ENCODE assay signal across 12 cellular contexts in the genomic region with DNA sequence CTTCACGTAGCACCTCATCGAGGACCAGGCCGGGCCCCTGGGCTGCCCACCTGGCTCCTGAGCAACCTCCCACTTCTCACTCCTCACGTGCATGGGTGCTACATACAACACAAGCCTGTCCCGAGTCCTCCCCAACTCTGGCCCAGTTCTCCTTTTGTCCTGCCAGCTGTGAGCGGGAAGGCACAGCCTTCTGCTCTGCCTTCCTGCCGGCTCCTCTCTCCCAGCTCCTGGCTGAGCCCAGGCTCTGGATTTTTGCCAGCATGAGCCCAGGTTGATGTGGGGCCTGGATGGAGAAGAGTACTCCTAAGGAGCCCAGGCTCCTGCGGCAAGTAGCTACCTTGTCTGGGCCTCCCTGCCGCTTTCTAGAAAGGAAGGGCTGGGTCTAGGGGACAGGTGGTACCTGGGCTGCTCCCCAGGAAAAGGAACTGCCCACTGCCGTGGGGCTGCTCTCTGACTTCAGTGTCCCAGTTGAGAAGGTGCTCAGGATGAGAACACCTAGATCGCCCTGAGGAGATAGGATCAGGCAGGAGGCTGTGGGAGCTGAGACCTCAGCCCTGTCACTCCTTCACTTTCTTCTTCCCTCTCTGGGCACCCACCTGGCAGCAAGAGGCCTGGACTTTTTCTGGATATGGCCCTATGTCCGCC. TPM values are rescaled to one million over a fixed set of nuclear protein-coding genes. Genes with fewer than 3 reads are reported as not detected.
DNase-seq lines count a peak whose midpoint lies in the region; ATAC-seq and TF ChIP-seq lines count a peak whose summit lies in the region.
"Had no signal": no experiment of that assay in that cellular context is flagged by ENCODE, and none has a peak within 500 bp of the region (broad histone marks: within the 10 kb centered on the region; RNA-seq: fewer than 3 reads in every experiment).

No MANE protein-coding gene starts in this region.

- no peaks in the 10 kb centered on the region for H3K27me3 ChIP-seq in adipocyte (replicated peaks; ENCODE audit: control insufficient read depth, insufficient read depth, low read length)
- no peaks in the 10 kb centered on the region for H3K27me3 ChIP-seq in layer of hippocampus (ENCODE audit: control insufficient read depth, insufficient read depth, low read length)

- ATAC-seq in HG03521 (IDR thresholded peaks at IDR 0.05; ENCODE audit: unreplicated experiment): no peak

- peaks cover 10% of the 10 kb centered on the region; the same call in 1 of the 2 replicates for H3K36me3 Mint-ChIP-seq in HFFc6 (ENCODE audit: low read depth)
- H3K36me3 Mint-ChIP-seq: naive B cell had no signal

- no peak overlapping the region for H3K4me3 Mint-ChIP-seq in HFFc6
- H3K4me3 Mint-ChIP-seq: naive B cell had no signal

- peak overlapping the region; percentile 68 for H3K9ac ChIP-seq in adipocyte (ENCODE audit: low read length)

- H3K36me3 ChIP-seq in adipocyte (ENCODE audit: control insufficient read depth, insufficient read depth, low read length, severe bottlenecking): peaks cover 80% of the 10 kb centered on the region
- H3K36me3 ChIP-seq: cardiac muscle cell had no signal

- H3K27me3 Mint-ChIP-seq in HFFc6 (ENCODE audit: insufficient read depth): peaks cover 5% of the 10 kb centered on the region

- H3K27ac ChIP-seq in layer of hippocampus (ENCODE audit: low read depth, low read length): peak overlapping the region; percentile 92
- H3K27ac ChIP-seq in temporal lobe (ENCODE audit: low read depth, low read length): peak overlapping the region; percentile 95
- H3K27ac ChIP-seq: cardiac muscle cell had no signal

- H3K4me3 ChIP-seq in adipocyte (ENCODE audit: low read length): peak overlapping the region; percentile 10
- H3K4me3 ChIP-seq: cardiac muscle cell had no signal

- H3K9me3 ChIP-seq in adipocyte (ENCODE audit: control insufficient read depth, low read length): no peaks in the 10 kb centered on the region

- H3K9me3 Mint-ChIP-seq in HFFc6: no peaks in the 10 kb centered on the region
- H3K9me3 Mint-ChIP-seq: naive B cell had no signal

- TF ChIP-seq CTCF in HFFc6 (IDR thresholded peaks at IDR 0.05): no peak

- peaks cover 16% of the 10 kb centered on the region for H3K4me1 Mint-ChIP-seq in HFFc6 (ENCODE audit: low read depth)

- H3K4me1 ChIP-seq in adipocyte (ENCODE audit: control insufficient read depth, insufficient read depth, low read length): peaks cover 57% of the 10 kb centered on the region

- DNase-seq in HFFc6 (no peak), adipocyte (ENCODE audit: low read depth) (no peak), cerebellar nuclear complex (lab: John Stamatoyannopoulos, UW) (no peak), NCI-H1930 (lab: John Stamatoyannopoulos, UW) (no peak), NCI-H1048 (lab: John Stamatoyannopoulos, UW) (no peak)
- DNase-seq: naive B cell; NCI-H226; stimulated activated CD4-positive, alpha-beta T cell treated with anti-CD3 and anti-CD28 coated beads, Interleukin-4, amount 100 ng/mL, for 4 hours had no signal

- H3K27ac Mint-ChIP-seq in HFFc6: peak overlapping the region; percentile 40; the same call in 1 of the 2 replicates

RNA-seq across cellular contexts. Expression of a gene that starts 23.6 kb away (rescaled TPM):
- total RNA-seq in HFFc6 (2021; fragmentation: NEBNext Ultra II Directional; extraction: Animal tissue kit (Norgen Biotek cat#: 25700)): 1 to 10 TPM; 1.5 to 5.1 (median 4.2) TPM
- total RNA-seq in temporal lobe: 1.2 TPM

RNA-seq across cellular contexts. Expression of a gene that starts 37.5 kb away (rescaled TPM):
- total RNA-seq in HFFc6 (2021; fragmentation: NEBNext Ultra II Directional; extraction: Animal tissue kit (Norgen Biotek cat#: 25700)): 10 to 100 TPM; 36.3 to 49.9 (median 39.6) TPM
- 14.3 TPM for total RNA-seq in temporal lobe

RNA-seq across cellular contexts. Expression of a gene that starts 39.0 kb away (rescaled TPM):
- total RNA-seq in HFFc6 (2021; fragmentation: NEBNext Ultra II Directional; extraction: Animal tissue kit (Norgen Biotek cat#: 25700)): 100 to 1,000 TPM; 126 to 146 (median 139) TPM
- total RNA-seq in temporal lobe: 11.6 TPM

Comparison
In these comparisons a context has a peak if more than half of its experiments do, and no peak if none do; other contexts are left out.
1. RNA of a gene that starts 39.0 kb away (total RNA-seq): 126 to 146 TPM in HFFc6; 11.6 TPM in temporal lobe (single experiment); every median in the first group is over 10 times any median in the second.